Comparison of ENCODE assay signal across 3 cellular contexts in the genomic region with DNA sequence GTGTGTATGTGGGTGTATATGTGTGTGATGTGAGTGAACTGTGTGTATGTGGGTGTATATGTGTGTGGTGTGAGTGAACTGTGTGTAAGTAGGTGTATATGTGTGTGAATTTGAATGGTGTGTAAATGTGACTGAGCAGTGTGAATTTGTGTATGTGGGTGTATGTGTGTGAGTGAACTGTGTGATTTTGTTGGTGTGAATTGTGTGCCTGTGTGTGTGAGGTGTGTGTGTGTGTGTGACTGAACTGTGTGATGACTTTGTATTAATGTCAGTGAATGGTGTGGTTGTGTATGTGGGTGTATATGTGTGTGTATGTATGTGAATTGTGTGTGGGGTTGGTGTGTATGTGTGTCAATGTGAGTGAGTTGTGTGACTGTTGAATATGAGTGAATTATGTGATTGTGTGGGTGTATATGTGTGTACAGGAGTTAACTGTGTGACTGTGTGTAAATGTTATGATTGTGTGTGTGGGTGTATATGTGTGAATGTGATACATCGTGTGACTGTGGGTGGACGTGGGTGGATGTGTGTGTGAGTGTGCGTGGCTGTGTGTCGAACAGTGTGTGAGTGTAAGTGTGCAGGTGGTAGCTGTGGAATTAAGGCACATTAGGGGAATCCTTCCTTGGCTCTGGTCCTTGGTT. TPM values are rescaled to one million over a fixed set of nuclear protein-coding genes. Genes with fewer than 3 reads are reported as not detected.
"Had no signal": no experiment of that assay in that cellular context is flagged by ENCODE, and none has a peak within 500 bp of the region (broad histone marks: within the 10 kb centered on the region; RNA-seq: fewer than 3 reads in every experiment).

No MANE protein-coding gene starts in this region.

RNA-seq across cellular contexts. Expression of a gene that starts 18.6 kb away (rescaled TPM):
- total RNA-seq: M059J, Right ventricle myocardium superior, SJSA1 had no signal
